Comparison of ENCODE assay signal across 1 cellular context in genomic region chr19:10403137-10404021, GRCh38.
TF ChIP-seq lines count a peak whose summit lies in the region.

CDC37 (minus strand) TSS chr19:10403542; CDS start chr19:10403479, 63 bp downstream.

TF ChIP-seq in HEK293, 187 proteins besides CTCF, POLR2A, EP300 and RAD21 (continued from another document and continues in another):
- TF ChIP-seq ZNF518A (tag by site-specific recombination; conservative IDR thresholded peaks at IDR 0.05; ENCODE audit: low read depth) (peak; percentile 59; the same call in 1 of the 2 replicates), ZNF658 (tag by site-specific recombination; IDR thresholded peaks at IDR 0.05) (no peak), WT1 (tag by site-specific recombination; IDR thresholded peaks at IDR 0.05) (no peak), ZNF18 (tag by site-specific recombination; IDR thresholded peaks at IDR 0.05) (peak; percentile 96), ZBTB21 (tag by site-specific recombination; IDR thresholded peaks at IDR 0.05) (peak; percentile 94), SP2 (tag by site-specific recombination; IDR thresholded peaks at IDR 0.05) (peak; percentile 92), ZBTB17 (tag by site-specific recombination; IDR thresholded peaks at IDR 0.05) (peak; percentile 53; the same call in 1 of the 2 replicates), ZEB2 (tag by site-specific recombination; IDR thresholded peaks at IDR 0.05) (0 out of 2 replicates have a peak, but pooled peaks have one; percentile 14), KLF9 (tag by site-specific recombination; IDR thresholded peaks at IDR 0.05; ENCODE audit: low read depth) (peak; percentile 94), ZNF501 (tag by site-specific recombination; IDR thresholded peaks at IDR 0.05) (0 out of 2 replicates have a peak, but pooled peaks have one; percentile 36), REPIN1 (tag by site-specific recombination; IDR thresholded peaks at IDR 0.05; ENCODE audit: low read depth) (0 out of 2 replicates have a peak, but pooled peaks have one; percentile 10), GLIS1 (tag by site-specific recombination; IDR thresholded peaks at IDR 0.05) (peak; percentile 95), PRDM6 (tag by site-specific recombination; IDR thresholded peaks at IDR 0.05) (no peak), ZBTB10 (tag by site-specific recombination; IDR thresholded peaks at IDR 0.05) (peak; percentile 93), ZNF174 (tag by site-specific recombination; IDR thresholded peaks at IDR 0.05) (no peak), OVOL3 (tag by site-specific recombination; IDR thresholded peaks at IDR 0.05) (peak; percentile 21; the same call in 1 of the 2 replicates), KLF8 (tag by site-specific recombination; IDR thresholded peaks at IDR 0.05) (peak; percentile 92), ZNF280D (tag by site-specific recombination; IDR thresholded peaks at IDR 0.05) (0 out of 2 replicates have a peak, but pooled peaks have one; percentile 9), PBX3 (CRISPR knock-in tag; IDR thresholded peaks at IDR 0.05) (0 out of 2 replicates have a peak, but pooled peaks have one; percentile 58), ZNF707 (tag by site-specific recombination; IDR thresholded peaks at IDR 0.05) (no peak), YY1 (tag by site-specific recombination; IDR thresholded peaks at IDR 0.05) (peak; percentile 83), ZNF341 (tag by site-specific recombination; IDR thresholded peaks at IDR 0.05; ENCODE audit: low read depth) (peak; percentile 31; the same call in 1 of the 2 replicates), ZNF776 (tag by site-specific recombination; IDR thresholded peaks at IDR 0.05; ENCODE audit: borderline replicate concordance) (no peak), ZBTB11 (tag by site-specific recombination; conservative IDR thresholded peaks at IDR 0.05; ENCODE audit: low read depth) (peak; percentile 90), SP7 (tag by site-specific recombination; IDR thresholded peaks at IDR 0.05) (peak; percentile 12; the same call in 1 of the 2 replicates), ZSCAN30 (tag by site-specific recombination; IDR thresholded peaks at IDR 0.05) (peak; percentile 87), YY2 (tag by site-specific recombination; IDR thresholded peaks at IDR 0.05) (peak; percentile 77), ZNF610 (tag by site-specific recombination; IDR thresholded peaks at IDR 0.05; ENCODE audit: borderline replicate concordance) (0 out of 2 replicates have a peak, but pooled peaks have one; percentile 48), ZNF148 (tag by site-specific recombination; IDR thresholded peaks at IDR 0.05; ENCODE audit: borderline replicate concordance) (no peak; the same call in 1 of the 2 replicates), ZSCAN5A (tag by site-specific recombination; IDR thresholded peaks at IDR 0.05) (no peak)
